ENCODE assay signal across 1 cellular context in genomic region chr18:22930089-22930713, GRCh38.
TF ChIP-seq lines count a peak whose summit lies in the region.

No MANE protein-coding gene starts in this region.

TF ChIP-seq in SK-N-SH treated with all-trans-retinoic acid at 6 μM for 48 hours, 23 proteins besides CTCF, POLR2A, EP300 and RAD21 (continued from another document):
- TF ChIP-seq TSHZ2 (CRISPR knock-in tag; IDR thresholded peaks at IDR 0.05) (no peak), ZC3H10 (CRISPR knock-in tag; IDR thresholded peaks at IDR 0.05) (no peak), ZFP3 (CRISPR knock-in tag; IDR thresholded peaks at IDR 0.05) (no peak), POU6F1 (CRISPR knock-in tag; IDR thresholded peaks at IDR 0.05; ENCODE audit: borderline replicate concordance, low read depth) (no peak), PPARA (CRISPR knock-in tag; IDR thresholded peaks at IDR 0.05; ENCODE audit: borderline replicate concordance) (no peak), ARNTL (CRISPR knock-in tag; IDR thresholded peaks at IDR 0.05; ENCODE audit: borderline replicate concordance, low read depth) (no peak), CSRNP3 (CRISPR knock-in tag; IDR thresholded peaks at IDR 0.05) (no peak), OSR1 (CRISPR knock-in tag; IDR thresholded peaks at IDR 0.05) (no peak), ZNF565 (CRISPR knock-in tag; conservative IDR thresholded peaks at IDR 0.05; ENCODE audit: low read depth) (no peak), ZNF8 (CRISPR knock-in tag; IDR thresholded peaks at IDR 0.05) (no peak), TOX (CRISPR knock-in tag; IDR thresholded peaks at IDR 0.05; ENCODE audit: borderline replicate concordance) (no peak)
